In genomic region chr6:125546827-125547226, GRCh38 we compare ENCODE assay signal across 12 cellular contexts.
DNase-seq lines count a peak whose midpoint lies in the region; ATAC-seq and TF ChIP-seq lines count a peak whose summit lies in the region.
"Had no signal": no experiment of that assay in that cellular context is flagged by ENCODE, and none has a peak within 500 bp of the region (broad histone marks: within the 10 kb centered on the region; RNA-seq: fewer than 3 reads in every experiment).

No MANE protein-coding gene starts in this region.

- peak; percentile 57 for TF ChIP-seq CTCF in chondrocyte (IDR thresholded peaks at IDR 0.05)
- peak in 1 of 3 experiments; percentile 5 for TF ChIP-seq CTCF in esophagus muscularis mucosa (IDR thresholded peaks at IDR 0.05)

- H3K4ac ChIP-seq in trophoblast cell (ENCODE audit: low read depth, low read length) = no peak overlapping the region

- no peaks in the 10 kb centered on the region for H3K36me3 ChIP-seq in trophoblast cell (ENCODE audit: control insufficient read depth in 1 of 2, insufficient read depth in 2 of 2, low read length in 2 of 2)
- H3K36me3 ChIP-seq in esophagus muscularis mucosa = no peaks in the 10 kb centered on the region
- H3K36me3 ChIP-seq: upper lobe of left lung had no signal

- DNase-seq in G401 (ENCODE audit: low spot score) = peak; percentile 2
- peak; percentile 22 for DNase-seq in NAMALWA (ENCODE audit: low spot score)
- no peak for DNase-seq in chondrocyte (ENCODE audit: low spot score)
- peak in 1 of 2 donors; percentile 5 for DNase-seq in trophoblast cell
- DNase-seq in esophagus muscularis mucosa (ENCODE audit: extremely low spot score) = no peak
- no peak for DNase-seq in retina
- DNase-seq: activated CD4-positive, alpha-beta T cell treated with anti-CD3 and anti-CD28 coated beads, Interleukin-2, amount 10 ng/mL, durations not matched to agents 24 days and 14 days; activated naive CD4-positive, alpha-beta T cell treated with Interleukin-2 at 50 U/mL for 16 hours; DMS153; upper lobe of left lung had no signal

- no peaks in the 10 kb centered on the region for H3K79me1 ChIP-seq in trophoblast cell (ENCODE audit: low read length)

- H4K91ac ChIP-seq in trophoblast cell (ENCODE audit: low read depth, low read length) = no peak overlapping the region

- H3K36me3 Mint-ChIP-seq in chondrocyte (ENCODE audit: low read depth) = no peaks in the 10 kb centered on the region

- peak overlapping the region; percentile 1 for H2BK120ac ChIP-seq in trophoblast cell (ENCODE audit: insufficient read depth, low read length, poor library complexity)

- H3K4me1 ChIP-seq in trophoblast cell (ENCODE audit: control insufficient read depth in 1 of 2, insufficient read depth in 2 of 2, low read length in 2 of 2) = peaks cover 0 to 4% of the 10 kb centered on the region in 2 experiments
- H3K4me1 ChIP-seq in esophagus muscularis mucosa = peaks cover 0 to 9% (median 7%) of the 10 kb centered on the region in 4 donors

- WGBS in trophoblast cell (ENCODE audit: extremely low coverage, insufficient coverage, insufficient read length) = no CpG with 5 or more reads among the region's 5 CpGs
- 40% methylated on average over 5 of the region's 5 CpGs for WGBS in esophagus muscularis mucosa

- ATAC-seq in HG02884 (IDR thresholded peaks at IDR 0.05; ENCODE audit: unreplicated experiment) = no peak
- ATAC-seq: right cardiac atrium had no signal

- in situ Hi-C loops in G401 (cut with HindIII; ENCODE audit: low sequenced_read_pairs) = no loop called here

- TF ChIP-seq EP300 in esophagus muscularis mucosa (IDR thresholded peaks at IDR 0.05) = no peak

- no peaks in the 10 kb centered on the region for H3K79me2 ChIP-seq in trophoblast cell (ENCODE audit: control insufficient read depth, insufficient read depth, low read length, poor library complexity)

- H3K27ac ChIP-seq in trophoblast cell (ENCODE audit: low read depth, low read length) = no peak overlapping the region
- no peak overlapping the region for H3K27ac ChIP-seq in esophagus muscularis mucosa (replicated peaks in 1 of 4)

- no peak overlapping the region for H2AK5ac ChIP-seq in trophoblast cell (ENCODE audit: low read length)

- no peak overlapping the region for H2AFZ ChIP-seq in trophoblast cell (ENCODE audit: insufficient read depth, low read length, poor library complexity)

- H3K4me1 Mint-ChIP-seq in chondrocyte (ENCODE audit: low read depth) = no peaks in the 10 kb centered on the region
- H3K4me1 Mint-ChIP-seq: activated CD4-positive, alpha-beta T cell treated with anti-CD3 and anti-CD28 coated beads, Interleukin-2, amount 10 ng/mL, durations not matched to agents 24 days and 14 days had no signal

- H3K27me3 ChIP-seq in trophoblast cell (ENCODE audit: insufficient read depth, low read length) = no peaks in the 10 kb centered on the region
- H3K27me3 ChIP-seq in esophagus muscularis mucosa = no peaks in the 10 kb centered on the region
- H3K27me3 ChIP-seq: upper lobe of left lung had no signal

- H2BK12ac ChIP-seq in trophoblast cell (ENCODE audit: low read length) = no peak overlapping the region

- no peak overlapping the region for H3K4me3 Mint-ChIP-seq in chondrocyte (ENCODE audit: unreplicated experiment)
- H3K4me3 Mint-ChIP-seq: activated CD4-positive, alpha-beta T cell treated with anti-CD3 and anti-CD28 coated beads, Interleukin-2, amount 10 ng/mL, durations not matched to agents 24 days and 14 days had no signal

- intact Hi-C loops in esophagus muscularis mucosa (cut with DNase I) = no loop called here

- no peak overlapping the region for H3K4me2 ChIP-seq in trophoblast cell (ENCODE audit: low read length)

- H3K9ac ChIP-seq in trophoblast cell (ENCODE audit: low read length) = no peak overlapping the region

- TF ChIP-seq POLR2A in esophagus muscularis mucosa (IDR thresholded peaks at IDR 0.05; ENCODE audit: low read depth) = no peak

- no peaks in the 10 kb centered on the region for H3K27me3 Mint-ChIP-seq in chondrocyte (ENCODE audit: low read depth)

- H3K14ac ChIP-seq in trophoblast cell (ENCODE audit: low read length) = no peak overlapping the region

- H3K18ac ChIP-seq in trophoblast cell (ENCODE audit: low read length) = no peak overlapping the region

- H3K23ac ChIP-seq in trophoblast cell (ENCODE audit: low read length) = no peak overlapping the region

- no peaks in the 10 kb centered on the region for H3K9me3 Mint-ChIP-seq in chondrocyte (ENCODE audit: low read depth)
- H3K9me3 Mint-ChIP-seq: activated CD4-positive, alpha-beta T cell treated with anti-CD3 and anti-CD28 coated beads, Interleukin-2, amount 10 ng/mL, durations not matched to agents 24 days and 14 days had no signal

- H3K27ac Mint-ChIP-seq in chondrocyte (ENCODE audit: unreplicated experiment) = no peak overlapping the region
- H3K27ac Mint-ChIP-seq: activated CD4-positive, alpha-beta T cell treated with anti-CD3 and anti-CD28 coated beads, Interleukin-2, amount 10 ng/mL, durations not matched to agents 24 days and 14 days had no signal

- H3K9me3 ChIP-seq in trophoblast cell (ENCODE audit: insufficient read depth, low read depth, low read length) (no peaks in the 10 kb centered on the region), esophagus muscularis mucosa (no peaks in the 10 kb centered on the region)
- H3K9me3 ChIP-seq: upper lobe of left lung had no signal

- H4K12ac ChIP-seq in trophoblast cell (ENCODE audit: low read depth, low read length) = no peak overlapping the region

- H3K4me3 ChIP-seq in trophoblast cell (ENCODE audit: low read depth, low read length) = no peak overlapping the region
- H3K4me3 ChIP-seq in esophagus muscularis mucosa = no peak overlapping the region
- H3K4me3 ChIP-seq: upper lobe of left lung had no signal

- no peak overlapping the region for H2BK5ac ChIP-seq in trophoblast cell (ENCODE audit: low read depth, low read length, poor library complexity)

- H4K8ac ChIP-seq in trophoblast cell (ENCODE audit: low read depth, low read length) = no peak overlapping the region

Comparison
In these comparisons a context has a peak if more than half of its experiments do, and no peak if none do; other contexts are left out.
1. DNase-seq: peak in G401 (single experiment) and NAMALWA (single experiment); none in chondrocyte (single experiment), esophagus muscularis mucosa (single experiment) and retina (single experiment).